In the genomic region with DNA sequence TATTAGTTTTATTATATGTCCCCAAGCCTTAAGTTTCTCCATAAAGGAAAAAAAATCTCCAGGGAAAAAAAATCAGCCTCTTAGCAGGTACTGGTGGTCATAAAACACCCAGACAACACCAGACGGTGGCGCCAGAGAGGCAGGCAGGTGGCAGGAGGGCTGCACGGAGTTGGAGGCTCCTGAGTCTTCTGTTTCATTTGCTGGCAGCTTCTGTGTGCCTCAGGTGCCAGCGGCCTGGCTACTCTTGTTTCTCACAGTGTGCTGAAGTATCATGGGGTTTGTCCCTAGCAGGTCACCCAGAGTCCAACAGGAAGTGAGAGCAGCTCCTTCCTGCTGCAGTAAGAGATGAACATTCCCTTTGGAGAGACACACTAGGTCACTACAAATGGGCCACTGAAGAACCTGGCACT, we compare ENCODE assay signal across 8 cellular contexts.
A peak's percentile ranks its signal among the peaks of the same experiment; 100 is the strongest.
DNase-seq lines count a peak whose midpoint lies in the region; ATAC-seq and TF ChIP-seq lines count a peak whose summit lies in the region.

No MANE protein-coding gene starts in this region.

- H3K9me3 ChIP-seq in psoas muscle (no peaks in the 10 kb centered on the region), aorta (ENCODE audit: control insufficient read depth, low read length) (no peaks in the 10 kb centered on the region)

- H3K27ac ChIP-seq in psoas muscle (peak overlapping the region; percentile 92), aorta (ENCODE audit: low read depth in 1 of 2, low read length in 2 of 2) (no peak overlapping the region)

- peak; percentile 88 for TF ChIP-seq CTCF in GM12864 (IDR thresholded peaks at IDR 0.05; ENCODE audit: low read depth, low read length, missing control alignments)
- TF ChIP-seq CTCF in psoas muscle (IDR thresholded peaks at IDR 0.05): peak; percentile 93

- H3K36me3 ChIP-seq in psoas muscle (ENCODE audit: insufficient read depth in 1 of 2, low read depth in 1 of 2) (no peaks in the 10 kb centered on the region), aorta (ENCODE audit: control insufficient read depth in 1 of 2, insufficient read depth in 2 of 2, low read length in 1 of 2) (no peaks in the 10 kb centered on the region)

- no peak overlapping the region for H3K27ac Mint-ChIP-seq in activated naive CD4-positive, alpha-beta T cell treated with anti-CD3 and anti-CD28 coated beads, Interleukin-2, amount 50 U/mL, for 72 hours

- H3K36me3 Mint-ChIP-seq in activated naive CD4-positive, alpha-beta T cell treated with anti-CD3 and anti-CD28 coated beads, Interleukin-2, amount 50 U/mL, for 72 hours: no peaks in the 10 kb centered on the region

- CTCF ChIA-PET in HEK293T (lab: Yijun Ruan, JAX): interaction anchor here (0.6 to 3.0 kb wide), 20 partner anchors 9 to 261 kb away, joined by 3 to 32 read pairs (median 4); no protein-coding TSS in a partner anchor

- 1 to 4% (median 3%) methylated on average over 4 of the region's 4 CpGs for WGBS in psoas muscle, 3 donors
- 3 to 4% methylated on average over 4 of the region's 4 CpGs for WGBS in aorta, 2 donors

- intact Hi-C loops in cardiac septum (cut with DNase I): loop anchor here (2.0 to 10.0 kb wide), 3 partner anchors 123 to 273 kb away; a partner anchor contains a TSS
- intact Hi-C loops in psoas muscle (cut with DNase I): loop anchor here (1.0 to 5.0 kb wide), 2 partner anchors 124 to 126 kb away; a partner anchor contains a TSS
- intact Hi-C loops in aorta (cut with DNase I): loop anchor here (2.0 to 5.0 kb wide), 6 partner anchors 51 to 201 kb away; a partner anchor contains a TSS

- H3K4me1 ChIP-seq in psoas muscle (peaks cover 42% of the 10 kb centered on the region), aorta (ENCODE audit: control insufficient read depth in 1 of 2, insufficient read depth in 2 of 2, low read length in 2 of 2) (no peaks in the 10 kb centered on the region)

- H3K27me3 ChIP-seq in psoas muscle (ENCODE audit: insufficient read depth in 3 of 3, low read length in 2 of 3) (no peaks in the 10 kb centered on the region), aorta (ENCODE audit: control insufficient read depth in 1 of 2, insufficient read depth in 2 of 2, low read length in 1 of 2) (no peaks in the 10 kb centered on the region)

- H3K4me3 ChIP-seq in GM12864 (ENCODE audit: low read depth, low read length) (no peak overlapping the region), psoas muscle (peak overlapping the region; percentile 38), aorta (ENCODE audit: low read length in 2 of 2) (no peak overlapping the region)

- no peaks in the 10 kb centered on the region for H3K9me3 Mint-ChIP-seq in activated naive CD4-positive, alpha-beta T cell treated with anti-CD3 and anti-CD28 coated beads, Interleukin-2, amount 50 U/mL, for 72 hours

- ATAC-seq in SK-N-SH treated with all-trans-retinoic acid at 6 μM for 48 hours: peak; percentile 98
- peak; percentile 89 to 96 for ATAC-seq in activated naive CD4-positive, alpha-beta T cell treated with anti-CD3 and anti-CD28 coated beads, Interleukin-2, amount 50 U/mL, for 72 hours
- peak; percentile 94 to 97 (median 94) for ATAC-seq in psoas muscle
- ATAC-seq in aorta (ENCODE audit: low FRiP score): peak; percentile 80

- DNase-seq in GM12864 (ENCODE audit: low read depth): peak; percentile 54
- DNase-seq in HEK293T (ENCODE audit: extremely low spot score): peak; percentile 94
- DNase-seq in MV-4-11 (lab: John Stamatoyannopoulos, UW): peak; percentile 48
- DNase-seq in activated naive CD4-positive, alpha-beta T cell treated with anti-CD3 and anti-CD28 coated beads, Interleukin-2, amount 50 U/mL, for 72 hours (ENCODE audit: low spot score in 2 of 2): peak; percentile 72 to 92
- DNase-seq in cardiac septum (ENCODE audit: low spot score): peak; percentile 94
- peak; percentile 93 to 97 for DNase-seq in psoas muscle
- DNase-seq in aorta: peak; percentile 95 to 97

- POLR2A ChIA-PET in HEK293T (lab: Yijun Ruan, JAX): interaction anchor here (2.9 kb wide), 1 partner anchor 123 kb away, joined by 25 read pairs; a partner anchor contains a TSS

TF ChIP-seq in HEK293T, 16 proteins besides CTCF, POLR2A, EP300 and RAD21:
- TF ChIP-seq SUZ12 (IDR thresholded peaks at IDR 0.05): no peak
- TF ChIP-seq LEF1 (IDR thresholded peaks at IDR 0.05; ENCODE audit: borderline replicate concordance): no peak
- peak; percentile 86 for TF ChIP-seq ZNF384 (IDR thresholded peaks at IDR 0.05)
- TF ChIP-seq, protein P1, sequence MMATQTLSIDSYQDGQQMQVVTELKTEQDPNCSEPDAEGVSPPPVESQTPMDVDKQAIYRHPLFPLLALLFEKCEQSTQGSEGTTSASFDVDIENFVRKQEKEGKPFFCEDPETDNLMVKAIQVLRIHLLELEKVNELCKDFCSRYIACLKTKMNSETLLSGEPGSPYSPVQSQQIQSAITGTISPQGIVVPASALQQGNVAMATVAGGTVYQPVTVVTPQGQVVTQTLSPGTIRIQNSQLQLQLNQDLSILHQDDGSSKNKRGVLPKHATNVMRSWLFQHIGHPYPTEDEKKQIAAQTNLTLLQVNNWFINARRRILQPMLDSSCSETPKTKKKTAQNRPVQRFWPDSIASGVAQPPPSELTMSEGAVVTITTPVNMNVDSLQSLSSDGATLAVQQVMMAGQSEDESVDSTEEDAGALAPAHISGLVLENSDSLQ (IDR thresholded peaks at IDR 0.05): no peak
- no peak for TF ChIP-seq TARDBP (IDR thresholded peaks at IDR 0.05)

TF ChIP-seq in SK-N-SH treated with all-trans-retinoic acid at 6 μM for 48 hours, 23 proteins besides CTCF, POLR2A, EP300 and RAD21:
- no peak for TF ChIP-seq ESRRG (CRISPR knock-in tag; IDR thresholded peaks at IDR 0.05)
- TF ChIP-seq RARB (CRISPR knock-in tag; IDR thresholded peaks at IDR 0.05): no peak
- no peak for TF ChIP-seq CSDC2 (CRISPR knock-in tag; IDR thresholded peaks at IDR 0.05)
- TF ChIP-seq ISL1 (CRISPR knock-in tag; IDR thresholded peaks at IDR 0.05): no peak
- no peak for TF ChIP-seq OSR1 (CRISPR knock-in tag; IDR thresholded peaks at IDR 0.05)
- no peak for TF ChIP-seq TOX (CRISPR knock-in tag; IDR thresholded peaks at IDR 0.05; ENCODE audit: borderline replicate concordance)
- no peak for TF ChIP-seq ZFP30 (CRISPR knock-in tag; IDR thresholded peaks at IDR 0.05)
